Comparison of ENCODE assay signal across 13 cellular contexts in genomic region chr2:231308631-231309414, GRCh38.
DNase-seq lines count a peak whose midpoint lies in the region; ATAC-seq, FAIRE-seq and TF ChIP-seq lines count a peak whose summit lies in the region.
"Had no signal": no experiment of that assay in that cellular context is flagged by ENCODE, and none has a peak within 500 bp of the region (broad histone marks: within the 10 kb centered on the region; RNA-seq: fewer than 3 reads in every experiment).

No MANE protein-coding gene starts in this region.

- H3K4me3 ChIP-seq in A549 (no peak overlapping the region), astrocyte of the spinal cord (ENCODE audit: low read depth, low read length) (no peak overlapping the region), kidney epithelial cell (ENCODE audit: low read depth, low read length) (no peak overlapping the region)
- H3K4me3 ChIP-seq: left lung had no signal

- H3K4me2 ChIP-seq in A549, result peak overlapping the region; percentile 6; the same call in 1 of the 3 replicates

- peak; percentile 85 to 87 for ATAC-seq in A549
- no peak for ATAC-seq in HG02981 (IDR thresholded peaks at IDR 0.05; ENCODE audit: unreplicated experiment)
- ATAC-seq: left lung, Right ventricle myocardium inferior had no signal

- no peak for TF ChIP-seq CTCF in A549 (IDR thresholded peaks at IDR 0.05)
- no peak for TF ChIP-seq CTCF in astrocyte of the spinal cord (IDR thresholded peaks at IDR 0.05; ENCODE audit: low read depth, low read length)
- TF ChIP-seq CTCF in kidney epithelial cell (IDR thresholded peaks at IDR 0.05; ENCODE audit: insufficient read depth, low read length, poor library complexity, severe bottlenecking), result no peak

- H3K9me3 ChIP-seq in A549, result no peaks in the 10 kb centered on the region
- H3K9me3 ChIP-seq: left lung had no signal

- TF ChIP-seq EP300 in A549 (IDR thresholded peaks at IDR 0.05), result no peak

- no peak for TF ChIP-seq POLR2A in A549 (IDR thresholded peaks at IDR 0.05; ENCODE audit: low read length)

- TF ChIP-seq RAD21 in A549 (conservative IDR thresholded peaks at IDR 0.05 in 1 of 2, IDR thresholded peaks at IDR 0.05 in 1 of 2), result no peak

- POLR2A ChIA-PET in A549 (lab: Yijun Ruan, JAX), result no interaction called here

- no peak for FAIRE-seq in A549 (lab: Jason Lieb, UNC)

- H3K36me3 ChIP-seq in kidney epithelial cell (ENCODE audit: control insufficient read depth, insufficient read depth, low read length), result no peaks in the 10 kb centered on the region
- H3K36me3 ChIP-seq: left lung had no signal

- in situ Hi-C loops in astrocyte of the spinal cord (cut with HindIII; ENCODE audit: low sequenced_read_pairs), result no loop called here

- H3K4me1 ChIP-seq in A549, result peaks cover 14% of the 10 kb centered on the region; the same call in 2 of the 3 replicates
- H3K4me1 ChIP-seq: left lung had no signal

- CTCF ChIA-PET in A549 (lab: Yijun Ruan, JAX), result interaction anchor here (1.0 to 6.4 kb wide), 6 partner anchors 11 to 143 kb away, joined by 3 to 56 read pairs (median 4); no protein-coding TSS in a partner anchor

- 77% methylated on average over 16 of the region's 16 CpGs for WGBS in A549 (ENCODE audit: missing lambda C conversion rate)

- DNase-seq in A549 (ENCODE audit: low read depth in 1 of 2, low spot score in 1 of 2), result peak; percentile 43 to 80
- DNase-seq in HK-2 (ENCODE audit: unreplicated experiment), result peak; percentile 43
- DNase-seq in astrocyte of the spinal cord (ENCODE audit: low read depth, low spot score), result peak; percentile 83
- DNase-seq in kidney epithelial cell (ENCODE audit: low read depth), result peak; percentile 85
- no peak for DNase-seq in NCI-H1092 treated with DMSO at 0.1 percent for 48 hours (lab: John Stamatoyannopoulos, UW)
- DNase-seq in LoVo (ENCODE audit: low spot score), result no peak
- DNase-seq in NCI-H345 treated with DMSO at 0.1 percent for 48 hours (lab: John Stamatoyannopoulos, UW; ENCODE audit: unreplicated experiment), result no peak
- DNase-seq: activated CD4-positive, CD25-positive, alpha-beta regulatory T cell; foreskin melanocyte; KG1; left lung had no signal

- H3K27ac ChIP-seq in A549, result peak overlapping the region; percentile 7 to 12; a peak in 1 of 6 replicates
- H3K27ac ChIP-seq: left lung had no signal

- H3K27me3 ChIP-seq in kidney epithelial cell (ENCODE audit: control insufficient read depth, insufficient read depth, low read length), result no peaks in the 10 kb centered on the region
- H3K27me3 ChIP-seq: left lung had no signal

TF ChIP-seq in A549, 52 proteins besides CTCF, POLR2A, EP300 and RAD21:
- TF ChIP-seq RARB (CRISPR knock-in tag; IDR thresholded peaks at IDR 0.05) (no peak), ESRRA (IDR thresholded peaks at IDR 0.05; ENCODE audit: borderline replicate concordance, low read length) (no peak), MAZ (IDR thresholded peaks at IDR 0.05; ENCODE audit: borderline replicate concordance, low read depth, low read length) (no peak), JUN (IDR thresholded peaks at IDR 0.05) (no peak), USF2 (IDR thresholded peaks at IDR 0.05) (no peak)

Comparison
In these comparisons a context has a peak if more than half of its experiments do, and no peak if none do; other contexts are left out.
1. DNase-seq: peak in A549 (2 of 2), HK-2 (single experiment), astrocyte of the spinal cord (single experiment) and kidney epithelial cell (single experiment); none in NCI-H1092 treated with DMSO at 0.1 percent for 48 hours (single experiment), LoVo (single experiment) and NCI-H345 treated with DMSO at 0.1 percent for 48 hours (single experiment).